11 cellular contexts compared by ENCODE assay signal in genomic region chr6:121434037-121434770, GRCh38. TPM values are rescaled to one million over a fixed set of nuclear protein-coding genes. Genes with fewer than 3 reads are reported as not detected.
A peak's percentile ranks its signal among the peaks of the same experiment; 100 is the strongest.
DNase-seq lines count a peak whose midpoint lies in the region; ATAC-seq and TF ChIP-seq lines count a peak whose summit lies in the region.
"Had no signal": no experiment of that assay in that cellular context is flagged by ENCODE, and none has a peak within 500 bp of the region (broad histone marks: within the 10 kb centered on the region; RNA-seq: fewer than 3 reads in every experiment).

No MANE protein-coding gene starts in this region.

- TF ChIP-seq POLR2A in thyroid gland (IDR thresholded peaks at IDR 0.05): no peak

- peaks cover 11% of the 10 kb centered on the region for H3K9me3 Mint-ChIP-seq in GM23338
- no peaks in the 10 kb centered on the region for H3K9me3 Mint-ChIP-seq in activated naive CD4-positive, alpha-beta T cell treated with anti-CD3 and anti-CD28 coated beads, Interleukin-2, amount 10 ng/mL, durations not matched to agents 7 days and 5 days

- no peaks in the 10 kb centered on the region for H3K9me2 ChIP-seq in GM23338 (ENCODE audit: insufficient read depth)

- intact Hi-C loops in ascending aorta (cut with DNase I): loop anchor here (5.0 to 10.0 kb wide), 4 partner anchors 181 to 961 kb away; partner anchors contain the start of gene HSF2
- intact Hi-C loops in thyroid gland (cut with DNase I): loop anchor here (5.0 kb wide), 1 partner anchor 418 kb away; no protein-coding TSS in a partner anchor

- peaks cover 68% of the 10 kb centered on the region for H3K79me2 ChIP-seq in GM23338 (replicated peaks; ENCODE audit: insufficient read depth)

- CTCF ChIA-PET in activated naive CD4-positive, alpha-beta T cell treated with anti-CD3 and anti-CD28 coated beads, Interleukin-2, amount 10 ng/mL, durations not matched to agents 7 days and 5 days (lab: Charles Lee): no interaction called here

- H3K36me3 Mint-ChIP-seq in GM23338 (ENCODE audit: low read depth): peaks cover 26% of the 10 kb centered on the region
- H3K36me3 Mint-ChIP-seq in activated naive CD4-positive, alpha-beta T cell treated with anti-CD3 and anti-CD28 coated beads, Interleukin-2, amount 10 ng/mL, durations not matched to agents 7 days and 5 days: peaks cover 3% of the 10 kb centered on the region

- H3K4me2 ChIP-seq in GM23338: peak overlapping the region; percentile 62

- 90 to 92% methylated on average over 13 of the region's 13 CpGs for WGBS in thyroid gland, 2 donors

- H4K20me1 ChIP-seq in GM23338 (replicated peaks; ENCODE audit: insufficient read depth): peaks cover 3% of the 10 kb centered on the region

- peak overlapping the region; percentile 69 for H3K4me3 ChIP-seq in GM23338
- no peak overlapping the region for H3K4me3 ChIP-seq in ascending aorta
- no peak overlapping the region for H3K4me3 ChIP-seq in thyroid gland (replicated peaks in 1 of 3)

- TF ChIP-seq CTCF in GM23338 (conservative IDR thresholded peaks at IDR 0.05; ENCODE audit: low read depth in 2 of 2) (peak; percentile 34 to 50), ascending aorta (IDR thresholded peaks at IDR 0.05) (no peak), thyroid gland (IDR thresholded peaks at IDR 0.05) (no peak)

- H3K27ac Mint-ChIP-seq in GM23338: peak overlapping the region; percentile 74
- H3K27ac Mint-ChIP-seq in activated naive CD4-positive, alpha-beta T cell treated with anti-CD3 and anti-CD28 coated beads, Interleukin-2, amount 10 ng/mL, durations not matched to agents 7 days and 5 days: no peak overlapping the region
- H3K27ac Mint-ChIP-seq: activated CD4-positive, alpha-beta T cell treated with anti-CD3 and anti-CD28 coated beads for 36 hours had no signal

- no peak for ATAC-seq in GM23338
- ATAC-seq in GM19324 (IDR thresholded peaks at IDR 0.05; ENCODE audit: low FRiP score, unreplicated experiment): no peak
- ATAC-seq: activated CD4-positive, alpha-beta T cell treated with anti-CD3 and anti-CD28 coated beads for 36 hours had no signal

- H3F3A ChIP-seq in GM23338 (replicated peaks; ENCODE audit: low read depth): no peaks in the 10 kb centered on the region; the same call in 1 of the 2 replicates

- peaks cover 5% of the 10 kb centered on the region for H3K27me3 Mint-ChIP-seq in GM23338 (ENCODE audit: insufficient read depth, low read depth, poor library complexity)
- H3K27me3 Mint-ChIP-seq in activated naive CD4-positive, alpha-beta T cell treated with anti-CD3 and anti-CD28 coated beads, Interleukin-2, amount 10 ng/mL, durations not matched to agents 7 days and 5 days: peaks cover 34% of the 10 kb centered on the region

- peaks cover 33% of the 10 kb centered on the region for H3K4me1 Mint-ChIP-seq in GM23338
- peaks cover 23% of the 10 kb centered on the region for H3K4me1 Mint-ChIP-seq in activated naive CD4-positive, alpha-beta T cell treated with anti-CD3 and anti-CD28 coated beads, Interleukin-2, amount 10 ng/mL, durations not matched to agents 7 days and 5 days

- H3K4me1 ChIP-seq in GM23338 (ENCODE audit: insufficient read depth) (peaks cover 28% of the 10 kb centered on the region), ascending aorta (peaks cover 0 to 12% of the 10 kb centered on the region in 2 donors), thyroid gland (peaks cover 11 to 18% of the 10 kb centered on the region in 2 donors)

- in situ Hi-C loops in ACHN (cut with HindIII; ENCODE audit: low pct_ligation_motif_present, low pct_unique_long_range_greater_than_20kb, low sequenced_read_pairs): no loop called here

- H3K9me3 ChIP-seq in ascending aorta (no peaks in the 10 kb centered on the region), thyroid gland (no peaks in the 10 kb centered on the region)

- no peaks in the 10 kb centered on the region for H3K36me3 ChIP-seq in GM23338 (ENCODE audit: insufficient read depth)
- no peaks in the 10 kb centered on the region for H3K36me3 ChIP-seq in ascending aorta
- H3K36me3 ChIP-seq in thyroid gland: no peaks in the 10 kb centered on the region

- no peaks in the 10 kb centered on the region for H3K27me3 ChIP-seq in GM23338 (ENCODE audit: insufficient read depth)
- no peaks in the 10 kb centered on the region for H3K27me3 ChIP-seq in ascending aorta
- no peaks in the 10 kb centered on the region for H3K27me3 ChIP-seq in thyroid gland

- H2AFZ ChIP-seq in GM23338: no peak overlapping the region

- DNase-seq in GM23338 (ENCODE audit: low spot score) (peak; percentile 32), ascending aorta (ENCODE audit: low spot score in 2 of 2) (no peak), islet precursor cell (peak; percentile 72), thyroid gland (peak in 1 of 2 donors; percentile 23), ACHN (no peak)
- no peak for DNase-seq in activated naive CD4-positive, alpha-beta T cell treated with anti-CD3 and anti-CD28 coated beads, Interleukin-2, amount 10 ng/mL, durations not matched to agents 7 days and 5 days
- DNase-seq: activated CD4-positive, alpha-beta T cell treated with anti-CD3 and anti-CD28 coated beads for 36 hours; DMS79 treated with DMSO at 0.1 percent for 48 hours; NCI-H1092 treated with DMSO at 0.1 percent for 48 hours; NCI-H446 treated with DMSO at 0.1 percent for 48 hours had no signal

- H3K27ac ChIP-seq in GM23338 (ENCODE audit: low read depth) (peak overlapping the region; percentile 53; the same call in 1 of the 2 replicates), ascending aorta (peak overlapping the region; percentile 87 to 93), thyroid gland (peak overlapping the region; percentile 63 to 99 (median 97))

- H3K4me3 Mint-ChIP-seq in GM23338: peak overlapping the region; percentile 92
- no peak overlapping the region for H3K4me3 Mint-ChIP-seq in activated naive CD4-positive, alpha-beta T cell treated with anti-CD3 and anti-CD28 coated beads, Interleukin-2, amount 10 ng/mL, durations not matched to agents 7 days and 5 days
- H3K4me3 Mint-ChIP-seq: activated CD4-positive, alpha-beta T cell treated with anti-CD3 and anti-CD28 coated beads for 36 hours had no signal

TF ChIP-seq in GM23338, 12 proteins besides CTCF, POLR2A, EP300 and RAD21 (continues in another document):
- no peak for TF ChIP-seq EZH2 (IDR thresholded peaks at IDR 0.05; ENCODE audit: low read depth, unreplicated experiment)
- no peak for TF ChIP-seq EZH2phosphoT487 (IDR thresholded peaks at IDR 0.05; ENCODE audit: unreplicated experiment)
- no peak for TF ChIP-seq ZNF462 (CRISPR knock-in tag; IDR thresholded peaks at IDR 0.05)
- TF ChIP-seq ZNF331 (CRISPR knock-in tag; IDR thresholded peaks at IDR 0.05; ENCODE audit: low read depth): no peak

RNA-seq across cellular contexts. Expression of gene GJA1, which starts 1.2 kb away (rescaled TPM):
- total RNA-seq in GM23338 (2014; rRNA removed; shearing (Covaris generic)): 587 and 609 TPM in 2 replicates
- 262 and 279 TPM in 2 replicates for polyA plus RNA-seq in GM23338 (2016; fragmentation: Nextera tagmentation; extraction: Ambion mirVana)
- 85.0 TPM for total RNA-seq in ascending aorta
- total RNA-seq in thyroid gland: 100 to 1,000 TPM; 158 to 219 (median 197) TPM

Comparison
In these comparisons a context has a peak if more than half of its experiments do, and no peak if none do; other contexts are left out.
1. DNase-seq: peak in GM23338 (single experiment) and islet precursor cell (single experiment); none in ascending aorta (0 of 2), ACHN (single experiment) and activated naive CD4-positive, alpha-beta T cell treated with anti-CD3 and anti-CD28 coated beads, Interleukin-2, amount 10 ng/mL, durations not matched to agents 7 days and 5 days (single experiment).
2. CTCF ChIP-seq: peak in GM23338 (2 of 2); none in ascending aorta (0 of 3) and thyroid gland (0 of 6).
3. Peak in every context shown above with its lines, with median percentiles within 50 percentile points of each other: H3K27ac ChIP-seq.